Comparison of ENCODE assay signal across 7 cellular contexts in the genomic region with DNA sequence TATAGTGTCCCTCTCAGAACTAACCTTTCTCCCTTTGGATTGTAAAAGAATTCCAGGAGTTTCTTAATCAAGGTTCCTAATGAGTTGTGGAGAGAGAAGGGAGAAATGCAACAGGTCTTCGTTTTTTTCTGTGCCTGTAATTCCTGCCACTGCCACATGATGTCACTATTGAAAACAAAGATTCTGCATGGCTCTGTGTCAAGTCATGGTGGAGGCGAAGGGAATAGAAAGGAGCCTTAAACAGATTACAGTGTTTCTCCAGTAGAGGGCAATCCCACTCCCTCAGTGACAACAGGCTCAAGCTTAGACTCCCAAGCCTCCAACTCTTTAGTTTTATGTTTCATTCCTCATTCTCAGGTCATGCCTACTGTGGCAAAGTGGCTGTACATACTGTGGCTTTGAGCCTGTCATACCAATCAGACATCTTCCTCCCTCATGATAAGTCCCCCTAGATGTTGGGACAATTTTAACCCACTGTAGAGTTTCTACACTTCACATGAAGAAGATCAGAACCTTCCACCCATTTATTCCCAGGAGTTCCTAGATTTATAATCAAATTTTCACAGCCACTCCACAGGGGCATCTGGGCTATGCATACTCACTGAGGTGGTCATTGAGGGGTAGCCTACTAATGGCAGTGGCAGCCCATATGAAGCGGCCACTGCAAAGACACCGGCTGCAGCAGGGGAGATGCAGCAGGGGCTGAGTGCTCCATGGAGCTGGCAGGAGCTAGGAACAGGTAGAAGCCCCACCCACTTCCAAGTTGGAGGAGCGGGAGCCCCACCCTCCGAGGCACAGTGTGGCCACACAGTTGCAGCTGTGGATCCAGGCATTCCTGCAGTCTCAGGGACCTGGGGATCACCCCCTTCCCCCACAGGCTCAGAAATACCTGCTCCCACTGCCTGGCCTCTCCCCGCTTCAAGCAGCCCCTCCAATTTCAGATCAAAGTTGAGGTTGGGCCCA.
DNase-seq lines count a peak whose midpoint lies in the region; ATAC-seq and TF ChIP-seq lines count a peak whose summit lies in the region.

No MANE protein-coding gene starts in this region.

- no peaks in the 10 kb centered on the region for H3K27me3 ChIP-seq in H7 (ENCODE audit: control insufficient read depth, insufficient read depth, low read length)
- no peaks in the 10 kb centered on the region for H3K27me3 ChIP-seq in esophagus squamous epithelium

- H3K36me3 Mint-ChIP-seq in stimulated activated naive B cell treated with anti-CD40 and anti-IgM and Interleukin-4, amounts not matched to agents 10 μg/mL and 1 μg/mL and 100 μg/mL, for 72 hours = peaks cover 7 to 10% of the 10 kb centered on the region in 2 donors

- no peaks in the 10 kb centered on the region for H3K27me3 Mint-ChIP-seq in stimulated activated naive B cell treated with anti-CD40 and anti-IgM and Interleukin-4, amounts not matched to agents 10 μg/mL and 1 μg/mL and 100 μg/mL, for 72 hours

- H2AFZ ChIP-seq in OCI-LY7 (ENCODE audit: low read length) = no peak overlapping the region

- no peak overlapping the region for H3K27ac ChIP-seq in OCI-LY7 (ENCODE audit: low read depth, low read length, poor library complexity, severe bottlenecking)
- no peak overlapping the region for H3K27ac ChIP-seq in esophagus squamous epithelium

- no peaks in the 10 kb centered on the region for H3K4me1 ChIP-seq in OCI-LY7 (ENCODE audit: insufficient read depth, low read length, poor library complexity, severe bottlenecking)
- H3K4me1 ChIP-seq in esophagus squamous epithelium = no peaks in the 10 kb centered on the region

- intact Hi-C loops in OCI-LY7 (cut with micrococcal nuclease; ENCODE audit: unreplicated experiment) = loop anchor here (1.0 kb wide), 1 partner anchor 72 kb away; no protein-coding TSS in a partner anchor
- intact Hi-C loops in esophagus squamous epithelium (cut with DNase I) = no loop called here

- no peak for TF ChIP-seq POLR2A in esophagus squamous epithelium (IDR thresholded peaks at IDR 0.05)

- peaks cover 14% of the 10 kb centered on the region; the same call in 1 of the 2 replicates for H3K9me3 ChIP-seq in OCI-LY7 (ENCODE audit: low read length)
- peaks cover 0 to 9% (median 4%) of the 10 kb centered on the region in 3 donors for H3K9me3 ChIP-seq in esophagus squamous epithelium

- WGBS in esophagus squamous epithelium, 2 donors = 24 to 60% methylated on average over 2 to 4 of the region's 7 CpGs

- no peaks in the 10 kb centered on the region for H3K36me3 ChIP-seq in H7 (replicated peaks; ENCODE audit: control insufficient read depth, insufficient read depth, low read length)
- H3K36me3 ChIP-seq in OCI-LY7 (ENCODE audit: insufficient read depth, low read length) = no peaks in the 10 kb centered on the region
- no peaks in the 10 kb centered on the region for H3K36me3 ChIP-seq in esophagus squamous epithelium

- peak; percentile 82 for DNase-seq in ELR (ENCODE audit: low read depth)
- peak; percentile 80 for DNase-seq in H7
- DNase-seq in OCI-LY7 (ENCODE audit: low spot score) = peak; percentile 27
- DNase-seq in esophagus squamous epithelium (lab: John Stamatoyannopoulos, UW) = no peak
- peak; percentile 1 for DNase-seq in stimulated activated naive B cell treated with anti-CD40 and anti-IgM and Interleukin-4, amounts not matched to agents 10 μg/mL and 1 μg/mL and 100 μg/mL, for 72 hours
- no peak for DNase-seq in COR-L47 (lab: John Stamatoyannopoulos, UW)

- H3K4me1 Mint-ChIP-seq in stimulated activated naive B cell treated with anti-CD40 and anti-IgM and Interleukin-4, amounts not matched to agents 10 μg/mL and 1 μg/mL and 100 μg/mL, for 72 hours = no peaks in the 10 kb centered on the region

- no peaks in the 10 kb centered on the region for H4K20me1 ChIP-seq in OCI-LY7 (ENCODE audit: insufficient read depth, low read length)

- H3K4me3 Mint-ChIP-seq in stimulated activated naive B cell treated with anti-CD40 and anti-IgM and Interleukin-4, amounts not matched to agents 10 μg/mL and 1 μg/mL and 100 μg/mL, for 72 hours = no peak overlapping the region

- TF ChIP-seq CTCF in OCI-LY7 (conservative IDR thresholded peaks at IDR 0.05; ENCODE audit: low read length) (peak; percentile 86), esophagus squamous epithelium (IDR thresholded peaks at IDR 0.05) (peak in 5 of 6 experiments; percentile 33 to 91 (median 51))

- ATAC-seq in stimulated activated naive B cell treated with anti-CD40 and anti-IgM and Interleukin-4, amounts not matched to agents 10 μg/mL and 1 μg/mL and 100 μg/mL, for 72 hours (replicated peaks) = peak; percentile 62 to 65
- no peak for ATAC-seq in GM21723 (IDR thresholded peaks at IDR 0.05; ENCODE audit: unreplicated experiment)

- H3K4me2 ChIP-seq in OCI-LY7 (ENCODE audit: low read length) = no peak overlapping the region

- H3K9me2 ChIP-seq in OCI-LY7 (ENCODE audit: insufficient read depth, low read length) = no peaks in the 10 kb centered on the region

- H3K9me3 Mint-ChIP-seq in stimulated activated naive B cell treated with anti-CD40 and anti-IgM and Interleukin-4, amounts not matched to agents 10 μg/mL and 1 μg/mL and 100 μg/mL, for 72 hours = peaks cover 2 to 11% of the 10 kb centered on the region in 2 donors

- no peak overlapping the region for H3K27ac Mint-ChIP-seq in stimulated activated naive B cell treated with anti-CD40 and anti-IgM and Interleukin-4, amounts not matched to agents 10 μg/mL and 1 μg/mL and 100 μg/mL, for 72 hours

- POLR2A ChIA-PET in OCI-LY7 (lab: Charles Lee) = no interaction called here

- H3K4me3 ChIP-seq in H7 (ENCODE audit: insufficient read depth, low read depth, low read length) (no peak overlapping the region), OCI-LY7 (ENCODE audit: low read depth, low read length, poor library complexity, severe bottlenecking) (no peak overlapping the region), esophagus squamous epithelium (no peak overlapping the region)

- BruUV-seq in OCI-LY7 (replicated peaks; lab: Mats Ljungman, UMichigan) = no TSS peak

- no peaks in the 10 kb centered on the region for H3K79me2 ChIP-seq in OCI-LY7 (ENCODE audit: insufficient read depth, low read depth, low read length)

- CTCF ChIA-PET in OCI-LY7 (lab: Charles Lee; ENCODE audit: unreplicated experiment) = interaction anchor here (0.6 kb wide), 1 partner anchor 74 kb away, joined by 3 read pairs; no protein-coding TSS in a partner anchor

Comparison
In these comparisons a context has a peak if more than half of its experiments do, and no peak if none do; other contexts are left out.
1. DNase-seq: peak in ELR (single experiment), H7 (single experiment), OCI-LY7 (single experiment) and stimulated activated naive B cell treated with anti-CD40 and anti-IgM and Interleukin-4, amounts not matched to agents 10 μg/mL and 1 μg/mL and 100 μg/mL, for 72 hours (single experiment); none in esophagus squamous epithelium (single experiment) and COR-L47 (single experiment).